Comparison of ENCODE assay signal across 18 cellular contexts in genomic region chr5:7902201-7902600, GRCh38. TPM values are rescaled to one million over a fixed set of nuclear protein-coding genes. Genes with fewer than 3 reads are reported as not detected.
DNase-seq lines count a peak whose midpoint lies in the region; TF ChIP-seq lines count a peak whose summit lies in the region.
"Had no signal": no experiment of that assay in that cellular context is flagged by ENCODE, and none has a peak within 500 bp of the region (broad histone marks: within the 10 kb centered on the region; RNA-seq: fewer than 3 reads in every experiment).

No MANE protein-coding gene starts in this region.

- H3K36me3 ChIP-seq in vagina: peaks cover 0 to 62% of the 10 kb centered on the region in 2 donors

- no peak overlapping the region for H3K27ac ChIP-seq in vagina
- H3K27ac ChIP-seq: C4-2B had no signal

- H3K4me3 ChIP-seq in fibroblast of the aortic adventitia (ENCODE audit: low read depth, low read length) (no peak overlapping the region), vagina (no peak overlapping the region)
- H3K4me3 ChIP-seq: MG63 had no signal

- H3K27me3 ChIP-seq in vagina: no peaks in the 10 kb centered on the region
- H3K27me3 ChIP-seq: MG63 had no signal

- DNase-seq in activated CD4-positive, alpha-beta T cell treated with anti-CD3 and anti-CD28 coated beads, Interleukin-2, amount 10 ng/mL, durations not matched to agents 24 days and 14 days: no peak
- no peak for DNase-seq in activated CD4-positive, alpha-beta T cell treated with anti-CD3 and anti-CD28 coated beads for 1 hour
- DNase-seq in ELR (ENCODE audit: low read depth): peak; percentile 22
- DNase-seq in activated T-helper 2 cell treated with anti-CD3 and anti-CD28 coated beads, Interferon-gamma antibody, Interleukin-2, Interleukin-4, amounts not matched to agents 10 μg/mL and 5 μg/mL and 100 μg/mL, durations not matched to agents 14 hours and 24 hours and 36 hours (ENCODE audit: low spot score): no peak
- peak; percentile 8 for DNase-seq in fibroblast of the aortic adventitia (ENCODE audit: low read depth)
- DNase-seq in Ammon's horn (ENCODE audit: low spot score): no peak
- DNase-seq in vagina (ENCODE audit: extremely low spot score in 2 of 2): no peak
- DNase-seq in HEK293T (ENCODE audit: extremely low spot score): no peak
- DNase-seq: 8988T; Caco-2; KBM-7; MG63; NCI-H1105; NCI-H1694 treated with DMSO at 0.1 percent for 48 hours; NCI-H69; NK-92 treated with Interleukin-12 subunit alpha and Interleukin-12 subunit beta, amount 100 ng/mL, for 24 hours; PC-3 had no signal

- no peak for TF ChIP-seq CTCF in fibroblast of the aortic adventitia (IDR thresholded peaks at IDR 0.05; ENCODE audit: insufficient read depth, low read length)
- TF ChIP-seq CTCF in vagina (IDR thresholded peaks at IDR 0.05): no peak

- H3K4me1 ChIP-seq in vagina: no peaks in the 10 kb centered on the region
- H3K4me1 ChIP-seq: Caco-2 had no signal

- H3K36me3 Mint-ChIP-seq in activated CD4-positive, alpha-beta T cell treated with anti-CD3 and anti-CD28 coated beads, Interleukin-2, amount 10 ng/mL, durations not matched to agents 24 days and 14 days (ENCODE audit: low read depth): peaks cover 72% of the 10 kb centered on the region
- H3K36me3 Mint-ChIP-seq in activated T-helper 2 cell treated with anti-CD3 and anti-CD28 coated beads, Interferon-gamma antibody, Interleukin-2, Interleukin-4, amounts not matched to agents 10 μg/mL and 5 μg/mL and 100 μg/mL, durations not matched to agents 14 hours and 24 hours and 36 hours (ENCODE audit: low read depth): peaks cover 82% of the 10 kb centered on the region

- no peaks in the 10 kb centered on the region for H3K27me3 Mint-ChIP-seq in activated CD4-positive, alpha-beta T cell treated with anti-CD3 and anti-CD28 coated beads, Interleukin-2, amount 10 ng/mL, durations not matched to agents 24 days and 14 days
- H3K27me3 Mint-ChIP-seq in activated T-helper 2 cell treated with anti-CD3 and anti-CD28 coated beads, Interferon-gamma antibody, Interleukin-2, Interleukin-4, amounts not matched to agents 10 μg/mL and 5 μg/mL and 100 μg/mL, durations not matched to agents 14 hours and 24 hours and 36 hours (ENCODE audit: low read depth): no peaks in the 10 kb centered on the region

- POLR2A ChIA-PET in HEK293T (lab: Yijun Ruan, JAX): interaction anchor here (0.9 kb wide), 1 partner anchor 33 kb away, joined by 4 read pairs; the partner anchor contains the start of genes FASTKD3 and MTRR

- H3K9me3 Mint-ChIP-seq in activated CD4-positive, alpha-beta T cell treated with anti-CD3 and anti-CD28 coated beads, Interleukin-2, amount 10 ng/mL, durations not matched to agents 24 days and 14 days: peaks cover 3% of the 10 kb centered on the region
- no peaks in the 10 kb centered on the region for H3K9me3 Mint-ChIP-seq in activated T-helper 2 cell treated with anti-CD3 and anti-CD28 coated beads, Interferon-gamma antibody, Interleukin-2, Interleukin-4, amounts not matched to agents 10 μg/mL and 5 μg/mL and 100 μg/mL, durations not matched to agents 14 hours and 24 hours and 36 hours

- H3K27ac Mint-ChIP-seq in activated CD4-positive, alpha-beta T cell treated with anti-CD3 and anti-CD28 coated beads, Interleukin-2, amount 10 ng/mL, durations not matched to agents 24 days and 14 days: peak overlapping the region; percentile 43
- H3K27ac Mint-ChIP-seq in activated T-helper 2 cell treated with anti-CD3 and anti-CD28 coated beads, Interferon-gamma antibody, Interleukin-2, Interleukin-4, amounts not matched to agents 10 μg/mL and 5 μg/mL and 100 μg/mL, durations not matched to agents 14 hours and 24 hours and 36 hours: peak overlapping the region; percentile 3

- TF ChIP-seq POLR2A in vagina (IDR thresholded peaks at IDR 0.05): no peak

- no peak overlapping the region for H3K4me3 Mint-ChIP-seq in activated CD4-positive, alpha-beta T cell treated with anti-CD3 and anti-CD28 coated beads, Interleukin-2, amount 10 ng/mL, durations not matched to agents 24 days and 14 days
- H3K4me3 Mint-ChIP-seq in activated T-helper 2 cell treated with anti-CD3 and anti-CD28 coated beads, Interferon-gamma antibody, Interleukin-2, Interleukin-4, amounts not matched to agents 10 μg/mL and 5 μg/mL and 100 μg/mL, durations not matched to agents 14 hours and 24 hours and 36 hours (ENCODE audit: low read depth): no peak overlapping the region

- no peaks in the 10 kb centered on the region for H3K9me3 ChIP-seq in vagina
- H3K9me3 ChIP-seq: Caco-2 had no signal

- peaks cover 17% of the 10 kb centered on the region for H3K4me1 Mint-ChIP-seq in activated CD4-positive, alpha-beta T cell treated with anti-CD3 and anti-CD28 coated beads, Interleukin-2, amount 10 ng/mL, durations not matched to agents 24 days and 14 days
- H3K4me1 Mint-ChIP-seq in activated T-helper 2 cell treated with anti-CD3 and anti-CD28 coated beads, Interferon-gamma antibody, Interleukin-2, Interleukin-4, amounts not matched to agents 10 μg/mL and 5 μg/mL and 100 μg/mL, durations not matched to agents 14 hours and 24 hours and 36 hours (ENCODE audit: low read depth): peaks cover 19% of the 10 kb centered on the region

- CTCF ChIA-PET in HEK293T (lab: Yijun Ruan, JAX): interaction anchor here (0.6 kb wide), 1 partner anchor 26 kb away, joined by 3 read pairs; no protein-coding TSS in a partner anchor

- intact Hi-C loops in activated CD4-positive, alpha-beta T cell treated with anti-CD3 and anti-CD28 coated beads, Interleukin-2, amount 10 ng/mL, durations not matched to agents 24 days and 14 days (cut with micrococcal nuclease): no loop called here
- intact Hi-C loops in activated T-helper 2 cell treated with anti-CD3 and anti-CD28 coated beads, Interferon-gamma antibody, Interleukin-2, Interleukin-4, amounts not matched to agents 10 μg/mL and 5 μg/mL and 100 μg/mL, durations not matched to agents 14 hours and 24 hours and 36 hours (cut with micrococcal nuclease): no loop called here
- intact Hi-C loops in vagina (cut with DNase I): no loop called here

TF ChIP-seq in HEK293T, 16 proteins besides CTCF, POLR2A, EP300 and RAD21:
- TF ChIP-seq BHLHE40 (IDR thresholded peaks at IDR 0.05; ENCODE audit: borderline replicate concordance) (no peak), ZNF384 (IDR thresholded peaks at IDR 0.05) (no peak), NFRKB (IDR thresholded peaks at IDR 0.05) (no peak), ARNT (IDR thresholded peaks at IDR 0.05) (no peak), SUZ12 (IDR thresholded peaks at IDR 0.05) (no peak), FOXA1 (IDR thresholded peaks at IDR 0.05) (no peak), LEF1 (IDR thresholded peaks at IDR 0.05; ENCODE audit: borderline replicate concordance) (no peak), SP1 (IDR thresholded peaks at IDR 0.05) (no peak), ELF4 (IDR thresholded peaks at IDR 0.05) (no peak), TARDBP (IDR thresholded peaks at IDR 0.05) (no peak), L3MBTL2 (conservative IDR thresholded peaks at IDR 0.05) (no peak)

RNA-seq across cellular contexts. Expression of gene MTRR, which starts 33.3 kb away (rescaled TPM):
- total RNA-seq in activated CD4-positive, alpha-beta T cell treated with anti-CD3 and anti-CD28 coated beads, Interleukin-2, amount 10 ng/mL, durations not matched to agents 24 days and 14 days: 64.4 and 76.8 TPM in 2 replicates
- 61.9 and 71.4 TPM in 2 replicates for total RNA-seq in activated T-helper 2 cell treated with anti-CD3 and anti-CD28 coated beads, Interferon-gamma antibody, Interleukin-2, Interleukin-4, amounts not matched to agents 10 μg/mL and 5 μg/mL and 100 μg/mL, durations not matched to agents 14 hours and 24 hours and 36 hours
- 21.6 and 40.3 TPM in 2 replicates for total RNA-seq in fibroblast of the aortic adventitia (ENCODE audit: low replicate concordance)
- total RNA-seq in vagina: 33.1 TPM

RNA-seq across cellular contexts. Expression of gene FASTKD3, which starts 33.4 kb away (rescaled TPM):
- 17.7 and 18.3 TPM in 2 replicates for total RNA-seq in activated CD4-positive, alpha-beta T cell treated with anti-CD3 and anti-CD28 coated beads, Interleukin-2, amount 10 ng/mL, durations not matched to agents 24 days and 14 days
- 11.6 and 12.7 TPM in 2 replicates for total RNA-seq in activated T-helper 2 cell treated with anti-CD3 and anti-CD28 coated beads, Interferon-gamma antibody, Interleukin-2, Interleukin-4, amounts not matched to agents 10 μg/mL and 5 μg/mL and 100 μg/mL, durations not matched to agents 14 hours and 24 hours and 36 hours
- 5.4 and 12.1 TPM in 2 replicates for total RNA-seq in fibroblast of the aortic adventitia (ENCODE audit: low replicate concordance)
- total RNA-seq in vagina: 14.7 TPM

RNA-seq across cellular contexts. Expression of gene CFAP90, which starts 51.3 kb away (rescaled TPM):
- not detected in 2 replicates for total RNA-seq in activated CD4-positive, alpha-beta T cell treated with anti-CD3 and anti-CD28 coated beads, Interleukin-2, amount 10 ng/mL, durations not matched to agents 24 days and 14 days
- not detected in 2 replicates for total RNA-seq in activated T-helper 2 cell treated with anti-CD3 and anti-CD28 coated beads, Interferon-gamma antibody, Interleukin-2, Interleukin-4, amounts not matched to agents 10 μg/mL and 5 μg/mL and 100 μg/mL, durations not matched to agents 14 hours and 24 hours and 36 hours
- total RNA-seq in fibroblast of the aortic adventitia (ENCODE audit: low replicate concordance) (not detected in 2 replicates), vagina (2.5 TPM)

Comparison
In these comparisons a context has a peak if more than half of its experiments do, and no peak if none do; other contexts are left out.
1. DNase-seq: peak in ELR (single experiment) and fibroblast of the aortic adventitia (single experiment); none in activated CD4-positive, alpha-beta T cell treated with anti-CD3 and anti-CD28 coated beads, Interleukin-2, amount 10 ng/mL, durations not matched to agents 24 days and 14 days (single experiment), activated CD4-positive, alpha-beta T cell treated with anti-CD3 and anti-CD28 coated beads for 1 hour (single experiment), activated T-helper 2 cell treated with anti-CD3 and anti-CD28 coated beads, Interferon-gamma antibody, Interleukin-2, Interleukin-4, amounts not matched to agents 10 μg/mL and 5 μg/mL and 100 μg/mL, durations not matched to agents 14 hours and 24 hours and 36 hours (single experiment), Ammon's horn (single experiment), vagina (0 of 2) and HEK293T (single experiment).